Comparison of ENCODE assay signal across 2 cellular contexts in the genomic region with DNA sequence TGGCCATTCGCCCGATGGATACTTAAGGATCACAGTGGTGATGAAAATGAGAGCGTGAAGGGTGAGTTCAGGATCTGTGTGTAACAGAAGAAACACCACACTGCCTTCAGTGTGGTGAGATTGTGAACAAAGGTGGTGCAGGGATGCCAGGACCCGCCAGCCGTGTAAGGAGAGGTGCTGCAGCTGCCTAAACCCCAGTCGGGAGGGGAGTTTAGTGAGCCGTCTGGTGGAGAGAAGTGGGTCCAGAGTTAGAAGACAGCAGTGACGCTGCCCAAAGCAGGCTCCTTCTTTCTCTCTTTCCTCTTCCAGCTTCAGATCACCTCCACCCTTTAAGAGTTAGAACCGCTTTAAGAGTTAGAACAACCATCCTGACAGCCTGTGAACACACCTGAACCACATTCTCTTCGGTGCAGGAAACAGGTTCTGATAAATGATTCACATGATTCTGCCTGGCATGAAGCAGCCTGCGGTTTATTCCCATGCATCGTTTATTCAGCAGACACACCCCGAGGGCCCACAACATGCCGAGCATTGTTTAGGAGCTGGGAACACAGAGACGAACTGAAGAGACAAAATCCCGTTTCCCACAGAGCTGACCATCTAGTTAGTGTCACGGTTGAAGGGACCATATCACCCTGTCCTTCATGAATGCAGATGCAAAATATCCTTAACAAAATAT.
TF ChIP-seq lines count a peak whose summit lies in the region.

No MANE protein-coding gene starts in this region.

TF ChIP-seq in SK-N-SH treated with all-trans-retinoic acid at 6 μM for 48 hours, 23 proteins besides CTCF, POLR2A, EP300 and RAD21 (continued from another document):
- TF ChIP-seq SNAI2 (CRISPR knock-in tag; IDR thresholded peaks at IDR 0.05) (no peak), TCF4 (CRISPR knock-in tag; IDR thresholded peaks at IDR 0.05; ENCODE audit: borderline replicate concordance) (no peak), ZNF565 (CRISPR knock-in tag; conservative IDR thresholded peaks at IDR 0.05; ENCODE audit: low read depth) (no peak), BACH2 (CRISPR knock-in tag; IDR thresholded peaks at IDR 0.05; ENCODE audit: borderline replicate concordance) (no peak), OSR1 (CRISPR knock-in tag; IDR thresholded peaks at IDR 0.05) (no peak)
- TF ChIP-seq, protein P1, sequence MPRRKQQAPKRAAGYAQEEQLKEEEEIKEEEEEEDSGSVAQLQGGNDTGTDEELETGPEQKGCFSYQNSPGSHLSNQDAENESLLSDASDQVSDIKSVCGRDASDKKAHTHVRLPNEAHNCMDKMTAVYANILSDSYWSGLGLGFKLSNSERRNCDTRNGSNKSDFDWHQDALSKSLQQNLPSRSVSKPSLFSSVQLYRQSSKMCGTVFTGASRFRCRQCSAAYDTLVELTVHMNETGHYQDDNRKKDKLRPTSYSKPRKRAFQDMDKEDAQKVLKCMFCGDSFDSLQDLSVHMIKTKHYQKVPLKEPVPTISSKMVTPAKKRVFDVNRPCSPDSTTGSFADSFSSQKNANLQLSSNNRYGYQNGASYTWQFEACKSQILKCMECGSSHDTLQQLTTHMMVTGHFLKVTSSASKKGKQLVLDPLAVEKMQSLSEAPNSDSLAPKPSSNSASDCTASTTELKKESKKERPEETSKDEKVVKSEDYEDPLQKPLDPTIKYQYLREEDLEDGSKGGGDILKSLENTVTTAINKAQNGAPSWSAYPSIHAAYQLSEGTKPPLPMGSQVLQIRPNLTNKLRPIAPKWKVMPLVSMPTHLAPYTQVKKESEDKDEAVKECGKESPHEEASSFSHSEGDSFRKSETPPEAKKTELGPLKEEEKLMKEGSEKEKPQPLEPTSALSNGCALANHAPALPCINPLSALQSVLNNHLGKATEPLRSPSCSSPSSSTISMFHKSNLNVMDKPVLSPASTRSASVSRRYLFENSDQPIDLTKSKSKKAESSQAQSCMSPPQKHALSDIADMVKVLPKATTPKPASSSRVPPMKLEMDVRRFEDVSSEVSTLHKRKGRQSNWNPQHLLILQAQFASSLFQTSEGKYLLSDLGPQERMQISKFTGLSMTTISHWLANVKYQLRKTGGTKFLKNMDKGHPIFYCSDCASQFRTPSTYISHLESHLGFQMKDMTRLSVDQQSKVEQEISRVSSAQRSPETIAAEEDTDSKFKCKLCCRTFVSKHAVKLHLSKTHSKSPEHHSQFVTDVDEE (CRISPR knock-in tag; IDR thresholded peaks at IDR 0.05), result no peak
- TF ChIP-seq, protein P2, sequence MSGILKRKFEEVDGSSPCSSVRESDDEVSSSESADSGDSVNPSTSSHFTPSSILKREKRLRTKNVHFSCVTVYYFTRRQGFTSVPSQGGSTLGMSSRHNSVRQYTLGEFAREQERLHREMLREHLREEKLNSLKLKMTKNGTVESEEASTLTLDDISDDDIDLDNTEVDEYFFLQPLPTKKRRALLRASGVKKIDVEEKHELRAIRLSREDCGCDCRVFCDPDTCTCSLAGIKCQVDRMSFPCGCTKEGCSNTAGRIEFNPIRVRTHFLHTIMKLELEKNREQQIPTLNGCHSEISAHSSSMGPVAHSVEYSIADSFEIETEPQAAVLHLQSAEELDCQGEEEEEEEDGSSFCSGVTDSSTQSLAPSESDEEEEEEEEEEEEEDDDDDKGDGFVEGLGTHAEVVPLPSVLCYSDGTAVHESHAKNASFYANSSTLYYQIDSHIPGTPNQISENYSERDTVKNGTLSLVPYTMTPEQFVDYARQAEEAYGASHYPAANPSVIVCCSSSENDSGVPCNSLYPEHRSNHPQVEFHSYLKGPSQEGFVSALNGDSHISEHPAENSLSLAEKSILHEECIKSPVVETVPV (CRISPR knock-in tag; IDR thresholded peaks at IDR 0.05), result no peak

TF ChIP-seq in SK-N-SH, 30 proteins besides CTCF, POLR2A, EP300 and RAD21 (continued from another document):
- TF ChIP-seq MEF2A (IDR thresholded peaks at IDR 0.05; ENCODE audit: borderline replicate concordance, low read depth), result no peak
- no peak for TF ChIP-seq FOXM1 (IDR thresholded peaks at IDR 0.05; ENCODE audit: low read depth)
- TF ChIP-seq, protein P3, sequence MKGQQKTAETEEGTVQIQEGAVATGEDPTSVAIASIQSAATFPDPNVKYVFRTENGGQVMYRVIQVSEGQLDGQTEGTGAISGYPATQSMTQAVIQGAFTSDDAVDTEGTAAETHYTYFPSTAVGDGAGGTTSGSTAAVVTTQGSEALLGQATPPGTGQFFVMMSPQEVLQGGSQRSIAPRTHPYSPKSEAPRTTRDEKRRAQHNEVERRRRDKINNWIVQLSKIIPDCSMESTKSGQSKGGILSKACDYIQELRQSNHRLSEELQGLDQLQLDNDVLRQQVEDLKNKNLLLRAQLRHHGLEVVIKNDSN (IDR thresholded peaks at IDR 0.05; ENCODE audit: borderline replicate concordance, low read depth), result no peak
- TF ChIP-seq POLR2AphosphoS5 (IDR thresholded peaks at IDR 0.05; ENCODE audit: low read depth, low read length), result no peak
- no peak for TF ChIP-seq RCOR1 (IDR thresholded peaks at IDR 0.05; ENCODE audit: low read length)
- no peak for TF ChIP-seq TCF12 (IDR thresholded peaks at IDR 0.05)
- TF ChIP-seq GATA2 (CRISPR knock-in tag; IDR thresholded peaks at IDR 0.05), result no peak
- no peak for TF ChIP-seq ELF1 (IDR thresholded peaks at IDR 0.05)
- no peak for TF ChIP-seq JUND (IDR thresholded peaks at IDR 0.05)
- TF ChIP-seq EZH2phosphoT487 (IDR thresholded peaks at IDR 0.05; ENCODE audit: borderline replicate concordance, low read depth), result no peak
- TF ChIP-seq FOXJ3 (CRISPR knock-in tag; IDR thresholded peaks at IDR 0.05), result no peak
- TF ChIP-seq, protein P4, sequence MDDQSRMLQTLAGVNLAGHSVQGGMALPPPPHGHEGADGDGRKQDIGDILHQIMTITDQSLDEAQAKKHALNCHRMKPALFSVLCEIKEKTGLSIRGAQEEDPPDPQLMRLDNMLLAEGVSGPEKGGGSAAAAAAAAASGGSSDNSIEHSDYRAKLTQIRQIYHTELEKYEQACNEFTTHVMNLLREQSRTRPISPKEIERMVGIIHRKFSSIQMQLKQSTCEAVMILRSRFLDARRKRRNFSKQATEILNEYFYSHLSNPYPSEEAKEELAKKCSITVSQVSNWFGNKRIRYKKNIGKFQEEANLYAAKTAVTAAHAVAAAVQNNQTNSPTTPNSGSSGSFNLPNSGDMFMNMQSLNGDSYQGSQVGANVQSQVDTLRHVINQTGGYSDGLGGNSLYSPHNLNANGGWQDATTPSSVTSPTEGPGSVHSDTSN (IDR thresholded peaks at IDR 0.05), result no peak
- TF ChIP-seq NRF1 (IDR thresholded peaks at IDR 0.05; ENCODE audit: low read depth, low read length), result no peak
- TF ChIP-seq YY1 (IDR thresholded peaks at IDR 0.05; ENCODE audit: low read depth), result no peak
- TF ChIP-seq, protein P5, sequence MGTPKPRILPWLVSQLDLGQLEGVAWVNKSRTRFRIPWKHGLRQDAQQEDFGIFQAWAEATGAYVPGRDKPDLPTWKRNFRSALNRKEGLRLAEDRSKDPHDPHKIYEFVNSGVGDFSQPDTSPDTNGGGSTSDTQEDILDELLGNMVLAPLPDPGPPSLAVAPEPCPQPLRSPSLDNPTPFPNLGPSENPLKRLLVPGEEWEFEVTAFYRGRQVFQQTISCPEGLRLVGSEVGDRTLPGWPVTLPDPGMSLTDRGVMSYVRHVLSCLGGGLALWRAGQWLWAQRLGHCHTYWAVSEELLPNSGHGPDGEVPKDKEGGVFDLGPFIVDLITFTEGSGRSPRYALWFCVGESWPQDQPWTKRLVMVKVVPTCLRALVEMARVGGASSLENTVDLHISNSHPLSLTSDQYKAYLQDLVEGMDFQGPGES (IDR thresholded peaks at IDR 0.05; ENCODE audit: low read depth, low read length), result no peak
- no peak for TF ChIP-seq RFX5 (IDR thresholded peaks at IDR 0.05; ENCODE audit: low read length)
